ENCODE assay signal across 8 cellular contexts in genomic region chr14:52730708-52731111, GRCh38. TPM values are rescaled to one million over a fixed set of nuclear protein-coding genes. Genes with fewer than 3 reads are reported as not detected.
DNase-seq lines count a peak whose midpoint lies in the region; TF ChIP-seq lines count a peak whose summit lies in the region.

No MANE protein-coding gene starts in this region.

- peaks cover 23% of the 10 kb centered on the region for H3K4me1 Mint-ChIP-seq in osteocyte (ENCODE audit: unreplicated experiment)

- H3K4me3 ChIP-seq in epithelial cell of proximal tubule (ENCODE audit: low read depth, low read length) = peak overlapping the region; percentile 97

- H3K36me3 Mint-ChIP-seq in osteocyte (ENCODE audit: unreplicated experiment) = peaks cover 22% of the 10 kb centered on the region

- DNase-seq in NCI-H2029 (lab: John Stamatoyannopoulos, UW) (peak; percentile 6), NCI-H2029 treated with DMSO at 0.1 percent for 48 hours (lab: John Stamatoyannopoulos, UW) (no peak), RWPE1 (ENCODE audit: low spot score) (no peak), epithelial cell of proximal tubule (ENCODE audit: low read depth) (no peak), osteocyte (ENCODE audit: extremely low spot score, unreplicated experiment) (no peak), NCI-H1417 treated with DMSO at 0.1 percent for 48 hours (lab: John Stamatoyannopoulos, UW) (no peak), UCSD-AML1 (lab: John Stamatoyannopoulos, UW; ENCODE audit: unreplicated experiment) (no peak)
- DNase-seq in central memory CD4-positive, alpha-beta T cell = no peak

- no peaks in the 10 kb centered on the region for H3K9me3 Mint-ChIP-seq in osteocyte (ENCODE audit: unreplicated experiment)

- CTCF ChIA-PET in RWPE1 (lab: Yijun Ruan, JAX) = interaction anchor here (0.6 kb wide), 1 partner anchor 99 kb away, joined by 3 read pairs; no protein-coding TSS in a partner anchor

- peak overlapping the region; percentile 94 for H3K4me3 Mint-ChIP-seq in osteocyte (ENCODE audit: unreplicated experiment)

- TF ChIP-seq CTCF in RWPE1 (conservative IDR thresholded peaks at IDR 0.05; ENCODE audit: low read depth) (no peak), epithelial cell of proximal tubule (conservative IDR thresholded peaks at IDR 0.05; ENCODE audit: low read depth, low read length) (no peak), osteocyte (IDR thresholded peaks at IDR 0.05) (no peak)

- POLR2A ChIA-PET in RWPE1 (lab: Yijun Ruan, JAX; ENCODE audit: low non-redundant PET) = no interaction called here

- H3K27me3 Mint-ChIP-seq in osteocyte (ENCODE audit: unreplicated experiment) = no peaks in the 10 kb centered on the region

- peak overlapping the region; percentile 89 for H3K27ac Mint-ChIP-seq in osteocyte (ENCODE audit: unreplicated experiment)

- peak overlapping the region; percentile 82 for H3K27ac ChIP-seq in RWPE1

RNA-seq across cellular contexts. Expression of gene STYX, which starts 0.7 kb away (rescaled TPM):
- total RNA-seq in epithelial cell of proximal tubule = 12.2 and 13.2 TPM in 2 replicates
- 14.5 and 16.8 TPM in 2 replicates for total RNA-seq in osteocyte

RNA-seq across cellular contexts. Expression of gene PSMC6, which starts 23.7 kb away (rescaled TPM):
- total RNA-seq in epithelial cell of proximal tubule (102 and 129 TPM in 2 replicates), osteocyte (69.4 and 79.8 TPM in 2 replicates)

RNA-seq across cellular contexts. Expression of gene ERO1A, which starts 35.4 kb away (rescaled TPM):
- total RNA-seq in epithelial cell of proximal tubule (79.4 and 105 TPM in 2 replicates), osteocyte (38.5 and 38.9 TPM in 2 replicates)
